Comparison of ENCODE assay signal across 16 cellular contexts in genomic region chr7:134936893-134937520, GRCh38. TPM values are rescaled to one million over a fixed set of nuclear protein-coding genes. Genes with fewer than 3 reads are reported as not detected.
DNase-seq lines count a peak whose midpoint lies in the region; ATAC-seq, FAIRE-seq and TF ChIP-seq lines count a peak whose summit lies in the region.
"Had no signal": no experiment of that assay in that cellular context is flagged by ENCODE, and none has a peak within 500 bp of the region (broad histone marks: within the 10 kb centered on the region; RNA-seq: fewer than 3 reads in every experiment).

No MANE protein-coding gene starts in this region.

- peaks cover 91% of the 10 kb centered on the region for H3K36me3 ChIP-seq in GM23248 (ENCODE audit: low read depth)
- H3K36me3 ChIP-seq in K562 (ENCODE audit: control insufficient read depth, insufficient read depth, low read length): no peaks in the 10 kb centered on the region
- peaks cover 73% of the 10 kb centered on the region for H3K36me3 ChIP-seq in skeletal muscle satellite cell (ENCODE audit: insufficient read depth, low read length)

- POLR2A ChIA-PET in K562 (lab: Yijun Ruan, JAX): interaction anchor here (0.7 to 1.4 kb wide), 3 partner anchors 18 to 460 kb away, joined by 3 to 4 read pairs (median 3); no protein-coding TSS in a partner anchor

- TF ChIP-seq RAD21 in K562 (CRISPR knock-in tag; conservative IDR thresholded peaks at IDR 0.05 in 1 of 2, IDR thresholded peaks at IDR 0.05 in 1 of 2): no peak

- H2AFZ ChIP-seq in GM23248 (no peak overlapping the region), K562 (ENCODE audit: low read depth, low read length) (no peak overlapping the region)

- H3K9me3 ChIP-seq in GM23248 (ENCODE audit: low read depth): no peaks in the 10 kb centered on the region
- H3K9me3 ChIP-seq in K562 (replicated peaks; ENCODE audit: control insufficient read depth, insufficient read depth, low read depth, low read length): no peaks in the 10 kb centered on the region
- H3K9me3 ChIP-seq in skeletal muscle satellite cell (replicated peaks; ENCODE audit: low read length): no peaks in the 10 kb centered on the region
- H3K9me3 ChIP-seq: BLaER1 had no signal

- peaks cover 11% of the 10 kb centered on the region for H3K4me1 Mint-ChIP-seq in activated T-cell treated with anti-CD3 and anti-CD28 coated beads, Interleukin-2, amount 50 U/mL, for 4 hours (ENCODE audit: low read depth)

- H3K9me1 ChIP-seq in K562 (ENCODE audit: control insufficient read depth, insufficient read depth, low read length): no peaks in the 10 kb centered on the region

- no peak for TF ChIP-seq EP300 in K562 (IDR thresholded peaks at IDR 0.05; ENCODE audit: low read length)

- peaks cover 48% of the 10 kb centered on the region for H3K4me1 ChIP-seq in GM23248 (ENCODE audit: insufficient read depth)
- H3K4me1 ChIP-seq in K562 (replicated peaks in 1 of 2; ENCODE audit: control insufficient read depth in 2 of 2, insufficient read depth in 2 of 2, low read length in 2 of 2): peaks cover 0 to 6% of the 10 kb centered on the region in 2 experiments; a peak in 2 of 5 replicates
- H3K4me1 ChIP-seq in skeletal muscle satellite cell (ENCODE audit: control insufficient read depth, insufficient read depth, low read length): peaks cover 41% of the 10 kb centered on the region

- H3K9ac ChIP-seq in GM23248: no peak overlapping the region
- no peak overlapping the region for H3K9ac ChIP-seq in K562 (ENCODE audit: insufficient read depth in 1 of 2, low read depth in 2 of 2, low read length in 2 of 2)
- H3K9ac ChIP-seq in skeletal muscle satellite cell (ENCODE audit: low read depth, low read length): no peak overlapping the region
- H3K9ac ChIP-seq: BLaER1 had no signal

- H3K27ac ChIP-seq in GM23248 (peak overlapping the region; percentile 59), K562 (ENCODE audit: extremely low read depth, low read depth, low read length) (no peak overlapping the region)
- H3K27ac ChIP-seq: BLaER1, foreskin keratinocyte had no signal

- H4K20me1 ChIP-seq in GM23248 (ENCODE audit: insufficient read depth) (no peaks in the 10 kb centered on the region), K562 (replicated peaks; ENCODE audit: control insufficient read depth, insufficient read depth, low read length) (no peaks in the 10 kb centered on the region)

- H3K79me2 ChIP-seq in GM23248 (ENCODE audit: insufficient read depth): peaks cover 51% of the 10 kb centered on the region
- no peaks in the 10 kb centered on the region for H3K79me2 ChIP-seq in K562 (ENCODE audit: control insufficient read depth, insufficient read depth, low read length)

- no peaks in the 10 kb centered on the region for H3K9me2 ChIP-seq in GM23248 (ENCODE audit: insufficient read depth)

- no peaks in the 10 kb centered on the region for H3K27me3 Mint-ChIP-seq in activated T-cell treated with anti-CD3 and anti-CD28 coated beads, Interleukin-2, amount 50 U/mL, for 4 hours (ENCODE audit: low read depth)

- TF ChIP-seq CTCF in K562 (IDR thresholded peaks at IDR 0.05 in 2 of 3, conservative IDR thresholded peaks at IDR 0.05 in 1 of 3; ENCODE audit: insufficient read depth in 2 of 3, low read depth in 1 of 3, low read length in 3 of 3): no peak

- H3K27me3 ChIP-seq in GM23248 (replicated peaks; ENCODE audit: insufficient read depth) (no peaks in the 10 kb centered on the region), K562 (ENCODE audit: control insufficient read depth in 2 of 2, insufficient read depth in 2 of 2, low read length in 2 of 2) (peaks cover 10 to 25% of the 10 kb centered on the region in 2 experiments; a peak in 4 of 5 replicates), skeletal muscle satellite cell (ENCODE audit: control insufficient read depth, insufficient read depth, low read length) (no peaks in the 10 kb centered on the region)
- H3K27me3 ChIP-seq: BLaER1, foreskin keratinocyte had no signal

- 96 to 99% methylated on average over 4 of the region's 4 CpGs for WGBS in GM23248 (ENCODE audit: low coverage in 1 of 2, low lambda C conversion rate in 2 of 2, missing lambda C conversion rate in 2 of 2), 2 experiments
- WGBS in K562 (ENCODE audit: insufficient coverage, low coverage, missing lambda C conversion rate): 1% methylated on average over 4 of the region's 4 CpGs

- no peak overlapping the region for H3K4me3 Mint-ChIP-seq in activated T-cell treated with anti-CD3 and anti-CD28 coated beads, Interleukin-2, amount 50 U/mL, for 4 hours
- H3K4me3 Mint-ChIP-seq: activated CD8-positive, alpha-beta memory T cell treated with anti-CD3 and anti-CD28 coated beads, Interleukin-2, amount 10 ng/mL, durations not matched to agents 7 days and 5 days had no signal

- DNase-seq in GM23248: peak; percentile 35
- DNase-seq in K562 (ENCODE audit: extremely low read depth in 1 of 4, low spot score in 3 of 4): no peak
- peak; percentile 59 for DNase-seq in islet precursor cell
- DNase-seq in NCI-H82 treated with DMSO at 0.1 percent for 48 hours (lab: John Stamatoyannopoulos, UW; ENCODE audit: unreplicated experiment): no peak
- DNase-seq in NCI-H2171 treated with DMSO at 0.1 percent for 48 hours (lab: John Stamatoyannopoulos, UW): no peak
- no peak for DNase-seq in activated T-cell treated with anti-CD3 and anti-CD28 coated beads, Interleukin-2, amount 50 U/mL, for 4 hours
- DNase-seq: activated CD8-positive, alpha-beta memory T cell treated with anti-CD3 and anti-CD28 coated beads, Interleukin-2, amount 10 ng/mL, durations not matched to agents 7 days and 5 days; activated gamma-delta T cell; effector CD8-positive, alpha-beta T cell; foreskin keratinocyte; NCI-H1092; NCI-H2227 treated with DMSO at 0.1 percent for 48 hours; NK-92 treated with Interleukin-12 subunit alpha and Interleukin-12 subunit beta, amount 100 ng/mL, for 24 hours; T-helper 2 cell had no signal

- ATAC-seq in K562: no peak
- no peak for ATAC-seq in activated T-cell treated with anti-CD3 and anti-CD28 coated beads, Interleukin-2, amount 50 U/mL, for 4 hours
- ATAC-seq: activated CD8-positive, alpha-beta memory T cell treated with anti-CD3 and anti-CD28 coated beads, Interleukin-2, amount 10 ng/mL, durations not matched to agents 7 days and 5 days; foreskin keratinocyte had no signal

- H3K4me2 ChIP-seq in GM23248 (ENCODE audit: unreplicated experiment): no peak overlapping the region
- no peak overlapping the region for H3K4me2 ChIP-seq in K562 (ENCODE audit: insufficient read depth, low read length)
- peak overlapping the region; percentile 25 for H3K4me2 ChIP-seq in skeletal muscle satellite cell (ENCODE audit: low read length)
- H3K4me2 ChIP-seq: BLaER1 had no signal

- FAIRE-seq in K562 (lab: Jason Lieb, UNC): no peak

- CTCF ChIA-PET in K562 (lab: Yijun Ruan, JAX; ENCODE audit: low intra/inter-chr PET ratio): no interaction called here

- H3F3A ChIP-seq in GM23248 (ENCODE audit: insufficient read depth): peaks cover 91% of the 10 kb centered on the region

- in situ Hi-C loops in GM23248 (cut with MboI) (no loop called here), K562 (cut with MboI) (no loop called here)

- no peaks in the 10 kb centered on the region for H3K36me3 Mint-ChIP-seq in activated T-cell treated with anti-CD3 and anti-CD28 coated beads, Interleukin-2, amount 50 U/mL, for 4 hours (ENCODE audit: insufficient read depth)
- H3K36me3 Mint-ChIP-seq: activated CD8-positive, alpha-beta memory T cell treated with anti-CD3 and anti-CD28 coated beads, Interleukin-2, amount 10 ng/mL, durations not matched to agents 7 days and 5 days had no signal

- no peak overlapping the region for H3K4me3 ChIP-seq in GM23248
- H3K4me3 ChIP-seq in K562: no peak overlapping the region
- no peak overlapping the region for H3K4me3 ChIP-seq in skeletal muscle satellite cell (ENCODE audit: low read length)
- H3K4me3 ChIP-seq: BLaER1 had no signal

- intact Hi-C loops in K562 (cut with micrococcal nuclease): no loop called here

- no TSS peak for BruUV-seq in K562 (replicated peaks; lab: Mats Ljungman, UMichigan)

- no peaks in the 10 kb centered on the region for H3K9me3 Mint-ChIP-seq in activated T-cell treated with anti-CD3 and anti-CD28 coated beads, Interleukin-2, amount 50 U/mL, for 4 hours

- TF ChIP-seq POLR2A in K562 (conservative IDR thresholded peaks at IDR 0.05): no peak

TF ChIP-seq in K562, 482 proteins besides CTCF, POLR2A, EP300 and RAD21 (continues in another document):
- no peak for TF ChIP-seq SMAD3 (CRISPR knock-in tag; conservative IDR thresholded peaks at IDR 0.05)
- no peak for TF ChIP-seq CBX5 (IDR thresholded peaks at IDR 0.05; ENCODE audit: borderline replicate concordance, low read depth)
- no peak for TF ChIP-seq FOXK1 (CRISPR knock-in tag; IDR thresholded peaks at IDR 0.05; ENCODE audit: borderline replicate concordance)
- no peak for TF ChIP-seq IFI16 (CRISPR knock-in tag; IDR thresholded peaks at IDR 0.05)
- no peak for TF ChIP-seq NR4A1 (CRISPR knock-in tag; IDR thresholded peaks at IDR 0.05)
- TF ChIP-seq NR4A1 (tag; IDR thresholded peaks at IDR 0.05): no peak
- peak; percentile 23; the same call in 1 of the 2 replicates for TF ChIP-seq MAFK (IDR thresholded peaks at IDR 0.05; ENCODE audit: low read length)
- no peak for TF ChIP-seq ZNF24 (IDR thresholded peaks at IDR 0.05)
- 0 out of 2 replicates have a peak, but pooled peaks have one; percentile 13 for TF ChIP-seq GABPA (tag; conservative IDR thresholded peaks at IDR 0.05; ENCODE audit: low read depth)

RNA-seq across cellular contexts. Expression of gene AGBL3, which starts 49.3 kb away (rescaled TPM):
- 2.4 TPM in 2 replicates for total RNA-seq in GM23248 (2014; rRNA removed; shearing (Covaris generic))
- polyA plus RNA-seq in GM23248 (2016; fragmentation: Nextera tagmentation; extraction: Ambion mirVana) (1.4 and 1.5 TPM in 2 replicates), K562 (2011; rRNA removed) (1.9 and 2.5 TPM in 2 replicates), K562 (2014; fragmentation: Illumina TruSeq; extraction: Trizol) (2.0 TPM in 2 replicates), K562 (2014; fragmentation: Nextera tagmentation; extraction: Ambion mirVana) (under 1 TPM; 0.71 to 0.75 TPM), K562 (2014; rRNA removed) (1.4 and 1.8 TPM in 2 replicates)
- total RNA-seq in K562 (2011; cell fraction: chromatin; rRNA removed; ENCODE audit: low replicate concordance): 3.1 and 5.6 TPM in 2 replicates
- 0.92 and 1.2 TPM in 2 replicates for total RNA-seq in K562 (2011; cell fraction: nucleolus; rRNA removed)
- total RNA-seq in K562 (2011; cell fraction: nucleoplasm; rRNA removed): 3.9 and 6.5 TPM in 2 replicates
- total RNA-seq in K562 (2014; rRNA removed) (0.54 and 0.73 TPM in 2 replicates), K562 (2014; rRNA removed; fragmentation: Illumina TruSeq; extraction: Trizol) (1.7 and 2.4 TPM in 2 replicates), K562 (2015; rRNA removed; fragmentation: Illumina TruSeq; extraction: Trizol) (1.5 and 1.8 TPM in 2 replicates), K562 (2021) (2.1 and 2.9 TPM in 2 replicates)
- 0.51 and 0.66 TPM in 2 replicates for polyA plus RNA-seq in K562 (2011; cell fraction: cytosol; rRNA removed)
- polyA plus RNA-seq in K562 (2011; cell fraction: nucleus; rRNA removed): 1.7 and 1.9 TPM in 2 replicates
- polyA plus RNA-seq in K562 (2012): 0.98 and 2.4 TPM in 2 replicates
- polyA minus RNA-seq in K562 (2011; rRNA and poly(A)+ RNA removed): 1.5 and 1.6 TPM in 2 replicates
- polyA minus RNA-seq in K562 (2011; cell fraction: cytosol; rRNA and poly(A)+ RNA removed): not detected in 2 replicates
- polyA minus RNA-seq in K562 (2011; cell fraction: nucleus; rRNA and poly(A)+ RNA removed): 2.0 and 4.6 TPM in 2 replicates
- total RNA-seq in skeletal muscle satellite cell (2012; rRNA removed): 0.76 and 1.5 TPM in 2 replicates
- 1 to 10 TPM; 1.2 to 2.7 (median 2.1) TPM for total RNA-seq in activated T-cell treated with anti-CD3 and anti-CD28 coated beads, Interleukin-2, amount 50 U/mL, for 4 hours

Comparison
In these comparisons a context has a peak if more than half of its experiments do, and no peak if none do; other contexts are left out.
1. DNase-seq: peak in GM23248 (single experiment) and islet precursor cell (single experiment); none in K562 (0 of 4), NCI-H82 treated with DMSO at 0.1 percent for 48 hours (single experiment), NCI-H2171 treated with DMSO at 0.1 percent for 48 hours (single experiment) and activated T-cell treated with anti-CD3 and anti-CD28 coated beads, Interleukin-2, amount 50 U/mL, for 4 hours (single experiment).